8 cellular contexts compared by ENCODE assay signal in genomic region chr4:40621592-40622512, GRCh38. TPM values are rescaled to one million over a fixed set of nuclear protein-coding genes. Genes with fewer than 3 reads are reported as not detected.
DNase-seq lines count a peak whose midpoint lies in the region; ATAC-seq, FAIRE-seq and TF ChIP-seq lines count a peak whose summit lies in the region.

No MANE protein-coding gene starts in this region.

- H3K9me3 Mint-ChIP-seq in naive thymus-derived CD4-positive, alpha-beta T cell = peaks cover 0 to 5% (median 0%) of the 10 kb centered on the region in 11 donors

- H3K27ac Mint-ChIP-seq in naive thymus-derived CD4-positive, alpha-beta T cell = peak overlapping the region in 1 of 9 donors; percentile 24

- intact Hi-C loops in naive thymus-derived CD4-positive, alpha-beta T cell (cut with micrococcal nuclease) = loop anchor here in 1 of 2 donors (2.0 kb wide), 1 partner anchor 51 kb away; no protein-coding TSS in a partner anchor

- H3K4me3 ChIP-seq in epithelial cell of proximal tubule (ENCODE audit: low read depth, low read length) = no peak overlapping the region
- H3K4me3 ChIP-seq in naive thymus-derived CD4-positive, alpha-beta T cell (ENCODE audit: low read length) = no peak overlapping the region

- H3K4me1 ChIP-seq in naive thymus-derived CD4-positive, alpha-beta T cell (ENCODE audit: control insufficient read depth in 2 of 2, insufficient read depth in 2 of 2, low read length in 2 of 2) = no peaks in the 10 kb centered on the region

- POLR2A ChIA-PET in naive thymus-derived CD4-positive, alpha-beta T cell (lab: Charles Lee) = interaction anchor here (0.7 kb wide), 1 partner anchor 100 kb away, joined by 3 read pairs; no protein-coding TSS in a partner anchor

- H3K36me3 Mint-ChIP-seq in naive thymus-derived CD4-positive, alpha-beta T cell = peaks cover 0 to 10% (median 4%) of the 10 kb centered on the region in 5 donors

- DNase-seq in ELR (ENCODE audit: low read depth) (peak; percentile 93), RCC 7860 (ENCODE audit: low spot score) (peak; percentile 89), epithelial cell of proximal tubule (ENCODE audit: low read depth) (peak; percentile 89), SHP77 treated with DMSO at 0.1 percent for 48 hours (lab: John Stamatoyannopoulos, UW) (no peak)
- no peak for DNase-seq in naive thymus-derived CD4-positive, alpha-beta T cell
- DNase-seq in effector CD8-positive, alpha-beta T cell (lab: John Stamatoyannopoulos, UW) = no peak

- no peak overlapping the region for H3K27ac ChIP-seq in naive thymus-derived CD4-positive, alpha-beta T cell (ENCODE audit: low read depth, low read length)

- no peaks in the 10 kb centered on the region for H3K36me3 ChIP-seq in naive thymus-derived CD4-positive, alpha-beta T cell (ENCODE audit: control insufficient read depth in 2 of 3, insufficient read depth in 3 of 3, low read length in 3 of 3)

- peaks cover 0 to 11% (median 10%) of the 10 kb centered on the region in 5 donors for H3K27me3 Mint-ChIP-seq in naive thymus-derived CD4-positive, alpha-beta T cell

- H3K4me3 Mint-ChIP-seq in naive thymus-derived CD4-positive, alpha-beta T cell = peak overlapping the region in 2 of 10 donors; percentile 10 to 40

- no peaks in the 10 kb centered on the region for H3K9me3 ChIP-seq in naive thymus-derived CD4-positive, alpha-beta T cell (ENCODE audit: control insufficient read depth in 2 of 3, low read length in 3 of 3)

- no peaks in the 10 kb centered on the region for H3K27me3 ChIP-seq in naive thymus-derived CD4-positive, alpha-beta T cell (ENCODE audit: control insufficient read depth in 2 of 2, insufficient read depth in 2 of 2, low read length in 2 of 2)

- ATAC-seq in GM19463 (IDR thresholded peaks at IDR 0.05; ENCODE audit: unreplicated experiment) (peak; percentile 56), HG03469 (IDR thresholded peaks at IDR 0.05; ENCODE audit: unreplicated experiment) (peak; percentile 66)
- peak; percentile 84 for ATAC-seq in naive thymus-derived CD4-positive, alpha-beta T cell

- peak; percentile 95 for FAIRE-seq in RCC 7860 (lab: Jason Lieb, UNC)

- TF ChIP-seq CTCF in epithelial cell of proximal tubule (conservative IDR thresholded peaks at IDR 0.05; ENCODE audit: low read depth, low read length) = no peak

- CTCF ChIA-PET in naive thymus-derived CD4-positive, alpha-beta T cell (lab: Charles Lee) = no interaction called here

- H3K4me1 Mint-ChIP-seq in naive thymus-derived CD4-positive, alpha-beta T cell = peaks cover 0 to 38% (median 8%) of the 10 kb centered on the region in 7 donors

RNA-seq across cellular contexts. Expression of gene RBM47, which starts 7.8 kb away (rescaled TPM):
- 33.1 and 42.9 TPM in 2 replicates for total RNA-seq in epithelial cell of proximal tubule
- total RNA-seq in naive thymus-derived CD4-positive, alpha-beta T cell = 10 to 100 TPM in 1 of 5 experiments, 1 to 10 TPM in 4; 1.8 to 47.2 (median 2.6) TPM
- polyA plus RNA-seq in naive thymus-derived CD4-positive, alpha-beta T cell = under 1 TPM; 0.17 to 0.91 TPM

Comparison
In these comparisons a context has a peak if more than half of its experiments do, and no peak if none do; other contexts are left out.
1. DNase-seq: peak in ELR (single experiment), RCC 7860 (single experiment) and epithelial cell of proximal tubule (single experiment); none in naive thymus-derived CD4-positive, alpha-beta T cell (0 of 9), SHP77 treated with DMSO at 0.1 percent for 48 hours (single experiment) and effector CD8-positive, alpha-beta T cell (single experiment).
2. Peak in every context shown above with its lines, with median percentiles within 50 percentile points of each other: ATAC-seq.